In the genomic region with DNA sequence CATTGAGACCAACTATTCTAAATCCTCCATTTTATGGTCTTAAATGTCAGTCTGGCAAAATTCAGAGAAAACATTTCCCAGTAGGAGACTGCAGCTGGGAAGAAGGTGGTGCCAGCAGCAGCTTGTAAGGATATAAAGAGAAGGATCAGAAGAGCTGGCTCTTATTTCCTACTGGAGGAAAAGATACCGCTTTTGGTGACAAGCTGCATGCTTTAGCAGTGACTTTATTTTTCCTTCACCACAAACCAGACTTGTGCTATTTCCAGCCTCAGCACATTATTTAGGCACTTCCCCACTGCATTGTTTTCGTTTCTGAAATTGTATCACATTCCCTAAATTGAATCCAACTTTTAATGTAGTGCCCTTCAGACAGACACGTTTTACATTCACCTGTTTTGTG, we compare ENCODE assay signal across 8 cellular contexts. TPM values are rescaled to one million over a fixed set of nuclear protein-coding genes. Genes with fewer than 3 reads are reported as not detected.
DNase-seq lines count a peak whose midpoint lies in the region; ATAC-seq and TF ChIP-seq lines count a peak whose summit lies in the region.

No MANE protein-coding gene starts in this region.

- DNase-seq in Daoy (ENCODE audit: low read depth) (peak; percentile 87), NCI-H226 (peak; percentile 62), dermis blood vessel endothelial cell (peak; percentile 61), NCI-H1436 treated with DMSO at 0.1 percent for 48 hours (lab: John Stamatoyannopoulos, UW) (no peak), cortex of kidney (lab: John Stamatoyannopoulos, UW) (no peak), retina (no peak)

- H3K36me3 Mint-ChIP-seq in nephron (ENCODE audit: low read depth) = peaks cover under 1% of the 10 kb centered on the region

- no peak for ATAC-seq in HG03520 (IDR thresholded peaks at IDR 0.05; ENCODE audit: unreplicated experiment)

- peak overlapping the region; percentile 21 to 37 (median 30) for H3K27ac Mint-ChIP-seq in nephron

- peak overlapping the region in 1 of 3 experiments; percentile 15 for H3K4me3 Mint-ChIP-seq in nephron

- TF ChIP-seq CTCF in nephron (IDR thresholded peaks at IDR 0.05; ENCODE audit: unreplicated experiment in 3 of 3) = no peak

- peaks cover 38% of the 10 kb centered on the region for H3K4me1 Mint-ChIP-seq in nephron

- no peaks in the 10 kb centered on the region for H3K27me3 Mint-ChIP-seq in nephron (ENCODE audit: low read depth)

- no peaks in the 10 kb centered on the region for H3K9me3 Mint-ChIP-seq in nephron

RNA-seq across cellular contexts. Expression of a gene that starts 28.4 kb away (rescaled TPM):
- total RNA-seq in Daoy (2014; rRNA removed; shearing (Covaris generic)) = 85.1 and 93.8 TPM in 2 replicates
- 90.5 and 137 TPM in 2 replicates for total RNA-seq in dermis blood vessel endothelial cell

Comparison
In these comparisons a context has a peak if more than half of its experiments do, and no peak if none do; other contexts are left out.
1. DNase-seq: peak in Daoy (single experiment), NCI-H226 (single experiment) and dermis blood vessel endothelial cell (single experiment); none in NCI-H1436 treated with DMSO at 0.1 percent for 48 hours (single experiment), cortex of kidney (single experiment) and retina (single experiment).